8 cellular contexts compared by ENCODE assay signal in the genomic region with DNA sequence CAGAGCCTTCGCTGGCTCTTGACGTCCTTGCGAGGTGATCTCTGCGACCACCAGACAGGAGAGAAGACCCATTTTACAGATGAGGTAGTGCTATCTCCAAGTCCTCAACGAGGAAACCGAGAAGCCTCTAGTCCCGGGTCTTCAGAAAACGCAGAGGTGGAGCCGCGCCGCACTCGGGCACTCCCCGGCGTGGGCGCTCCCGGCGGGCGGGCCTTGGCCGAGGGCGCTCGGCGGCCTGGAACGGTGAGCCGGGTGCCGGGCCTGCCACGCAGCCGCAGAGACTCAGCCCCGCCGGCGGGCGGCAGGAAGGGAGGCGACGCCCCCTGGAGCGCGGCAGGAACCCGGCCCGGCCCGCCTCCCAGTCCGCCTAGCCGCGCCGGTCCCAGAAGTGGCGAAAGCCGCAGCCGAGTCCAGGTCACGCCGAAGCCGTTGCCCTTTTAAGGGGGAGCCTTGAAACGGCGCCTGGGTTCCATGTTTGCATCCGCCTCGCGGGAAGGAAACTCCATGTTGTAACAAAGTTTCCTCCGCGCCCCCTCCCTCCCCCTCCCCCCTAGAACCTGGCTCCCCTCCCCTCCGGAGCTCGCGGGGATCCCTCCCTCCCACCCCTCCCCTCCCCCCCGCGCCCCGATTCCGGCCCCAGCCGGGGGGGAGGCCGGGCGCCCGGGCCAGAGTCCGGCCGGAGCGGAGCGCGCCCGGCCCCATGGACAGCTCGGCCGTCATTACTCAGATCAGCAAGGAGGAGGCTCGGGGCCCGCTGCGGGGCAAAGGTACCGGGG. TPM values are rescaled to one million over a fixed set of nuclear protein-coding genes. Genes with fewer than 3 reads are reported as not detected.
DNase-seq lines count a peak whose midpoint lies in the region; ATAC-seq and TF ChIP-seq lines count a peak whose summit lies in the region.

A gene with protein sequence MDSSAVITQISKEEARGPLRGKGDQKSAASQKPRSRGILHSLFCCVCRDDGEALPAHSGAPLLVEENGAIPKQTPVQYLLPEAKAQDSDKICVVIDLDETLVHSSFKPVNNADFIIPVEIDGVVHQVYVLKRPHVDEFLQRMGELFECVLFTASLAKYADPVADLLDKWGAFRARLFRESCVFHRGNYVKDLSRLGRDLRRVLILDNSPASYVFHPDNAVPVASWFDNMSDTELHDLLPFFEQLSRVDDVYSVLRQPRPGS (plus strand): TSS at position 478 of the 776 bp plus-strand sequence. CDS start 223 bp downstream, at position 701.

- H3K27me3 ChIP-seq in kidney epithelial cell (ENCODE audit: control insufficient read depth, insufficient read depth, low read length): no peaks in the 10 kb centered on the region

- ATAC-seq in GM19035 (IDR thresholded peaks at IDR 0.05; ENCODE audit: unreplicated experiment) (peak; percentile 41), HG03342 (IDR thresholded peaks at IDR 0.05; ENCODE audit: unreplicated experiment) (peak; percentile 39)

- H3K4me3 ChIP-seq in AG09309 (ENCODE audit: control insufficient read depth, low read depth, low read length): peak within 1 kb of the TSS; percentile 77
- H3K4me3 ChIP-seq in kidney epithelial cell (ENCODE audit: low read depth, low read length): peak within 1 kb of the TSS; percentile 81

- TF ChIP-seq CTCF in AG09309 (IDR thresholded peaks at IDR 0.05; ENCODE audit: control insufficient read depth, insufficient read depth, low read depth, low read length, missing control alignments): no peak
- no peak for TF ChIP-seq CTCF in kidney epithelial cell (IDR thresholded peaks at IDR 0.05; ENCODE audit: insufficient read depth, low read length, poor library complexity, severe bottlenecking)

- DNase-seq in AG09309 (ENCODE audit: low read depth) (peak; percentile 87), NCI-H510A (lab: John Stamatoyannopoulos, UW) (peak; percentile 92), cerebellum (ENCODE audit: low spot score) (peak; percentile 90), kidney epithelial cell (ENCODE audit: low read depth) (peak; percentile 77)
- DNase-seq in activated CD4-positive, alpha-beta T cell treated with anti-CD3 and anti-CD28 coated beads for 24 hours (ENCODE audit: low read depth in 2 of 2): peak; percentile 80 to 85
- peak; percentile 86 to 87 for DNase-seq in stimulated activated CD4-positive, alpha-beta T cell treated with anti-CD3 and anti-CD28 coated beads, Interleukin-15, amount 100 ng/mL, for 48 hours (ENCODE audit: low read depth in 2 of 2)

- no peaks in the 10 kb centered on the region for H3K36me3 ChIP-seq in kidney epithelial cell (ENCODE audit: control insufficient read depth, insufficient read depth, low read length)

RNA-seq across cellular contexts. Expression of the gene that starts here (rescaled TPM):
- total RNA-seq in cerebellum (19.3 TPM), kidney epithelial cell (37.8 and 53.6 TPM in 2 replicates)

Comparison
In these comparisons a context has a peak if more than half of its experiments do, and no peak if none do; other contexts are left out.
1. Peak in every context shown above with its lines: DNase-seq, ATAC-seq and H3K4me3 ChIP-seq.